Comparison of ENCODE assay signal across 22 cellular contexts in genomic region chr18:69949538-69949936, GRCh38. TPM values are rescaled to one million over a fixed set of nuclear protein-coding genes. Genes with fewer than 3 reads are reported as not detected.
DNase-seq lines count a peak whose midpoint lies in the region; ATAC-seq and TF ChIP-seq lines count a peak whose summit lies in the region.
"Had no signal": no experiment of that assay in that cellular context is flagged by ENCODE, and none has a peak within 500 bp of the region (broad histone marks: within the 10 kb centered on the region; RNA-seq: fewer than 3 reads in every experiment).

No MANE protein-coding gene starts in this region.

- H3K36me3 ChIP-seq in neuronal stem cell (replicated peaks in 1 of 2; ENCODE audit: control insufficient read depth in 2 of 2, insufficient read depth in 2 of 2, low read length in 2 of 2) (no peaks in the 10 kb centered on the region), HAP-1 (replicated peaks) (no peaks in the 10 kb centered on the region), SJCRH30 (no peaks in the 10 kb centered on the region)
- H3K36me3 ChIP-seq: prostate gland, vagina, WERI-Rb-1 had no signal

- H3K27me3 ChIP-seq in neuronal stem cell (ENCODE audit: control insufficient read depth in 3 of 3, insufficient read depth in 3 of 3, low read depth in 1 of 3, low read length in 3 of 3) (no peaks in the 10 kb centered on the region), HAP-1 (ENCODE audit: low read depth) (no peaks in the 10 kb centered on the region), SJCRH30 (no peaks in the 10 kb centered on the region)
- H3K27me3 ChIP-seq: vagina had no signal

- no peak overlapping the region for H3K14ac ChIP-seq in neuronal stem cell (ENCODE audit: low read length)

- ATAC-seq in HG03175 (IDR thresholded peaks at IDR 0.05; ENCODE audit: unreplicated experiment) (peak; percentile 5), GM21786 (IDR thresholded peaks at IDR 0.05; ENCODE audit: unreplicated experiment) (no peak)

- H2BK15ac ChIP-seq in neuronal stem cell (ENCODE audit: low read length), result no peak overlapping the region

- WGBS in neuronal stem cell (ENCODE audit: extremely low coverage in 2 of 2, insufficient read length in 2 of 2, insufficient replicate concordance in 1 of 2), 2 donors, result no CpG with 5 or more reads among the region's 4 CpGs

- no peak overlapping the region for H3K4me2 ChIP-seq in neuronal stem cell (ENCODE audit: insufficient read depth, low read length, poor library complexity, severe bottlenecking)
- H3K4me2 ChIP-seq: PC-9 had no signal

- H3K9me3 ChIP-seq in neuronal stem cell (replicated peaks in 1 of 2; ENCODE audit: control insufficient read depth in 2 of 2, insufficient read depth in 1 of 2, low read depth in 1 of 2, low read length in 2 of 2) (peaks cover 0 to 6% of the 10 kb centered on the region in 2 donors), HAP-1 (no peaks in the 10 kb centered on the region), SJCRH30 (replicated peaks) (no peaks in the 10 kb centered on the region)
- H3K9me3 ChIP-seq: prostate gland, vagina had no signal

- H2BK120ac ChIP-seq in neuronal stem cell (ENCODE audit: low read depth, low read length), result no peak overlapping the region

- no peak overlapping the region for H3K4me3 ChIP-seq in GM12865 (ENCODE audit: low read depth, low read length)
- peak overlapping the region in 1 of 2 donors; percentile 39 for H3K4me3 ChIP-seq in neuronal stem cell (ENCODE audit: low read length in 2 of 2)
- H3K4me3 ChIP-seq in HAP-1, result no peak overlapping the region
- H3K4me3 ChIP-seq in SJCRH30, result no peak overlapping the region
- H3K4me3 ChIP-seq: K562, PC-9, prostate gland, vagina had no signal

- H2BK12ac ChIP-seq in neuronal stem cell (ENCODE audit: low read length), result no peak overlapping the region

- H4K91ac ChIP-seq in neuronal stem cell (ENCODE audit: low read depth, low read length, poor library complexity), result no peak overlapping the region

- TF ChIP-seq POLR2A in GM19193 (IDR thresholded peaks at IDR 0.05; ENCODE audit: extremely low read depth, insufficient read depth, insufficient read length), result peak; percentile 31

- no peak overlapping the region for H4K8ac ChIP-seq in neuronal stem cell (ENCODE audit: low read depth, low read length)

- H3K23ac ChIP-seq in neuronal stem cell (ENCODE audit: low read depth, low read length, poor library complexity), result peak overlapping the region; percentile 76

- no peaks in the 10 kb centered on the region for H3K79me1 ChIP-seq in neuronal stem cell (ENCODE audit: low read depth, low read length)

- H3K4me1 ChIP-seq in neuronal stem cell (ENCODE audit: control insufficient read depth in 2 of 2, insufficient read depth in 1 of 2, low read depth in 1 of 2, low read length in 2 of 2) (no peaks in the 10 kb centered on the region), HAP-1 (no peaks in the 10 kb centered on the region), SJCRH30 (no peaks in the 10 kb centered on the region)
- H3K4me1 ChIP-seq: prostate gland had no signal

- H3K27ac ChIP-seq in neuronal stem cell (replicated peaks; ENCODE audit: low read length), result no peak overlapping the region
- H3K27ac ChIP-seq in SJCRH30, result no peak overlapping the region
- H3K27ac ChIP-seq: PC-9, prostate gland, vagina, WERI-Rb-1 had no signal

- no peak overlapping the region for H2AFZ ChIP-seq in neuronal stem cell (ENCODE audit: low read length)
- H2AFZ ChIP-seq: PC-9 had no signal

- no peak overlapping the region for H3K18ac ChIP-seq in neuronal stem cell (ENCODE audit: low read length)

- TF ChIP-seq CTCF in GM12865 (IDR thresholded peaks at IDR 0.05; ENCODE audit: insufficient read depth, low read depth, low read length, missing control alignments), result no peak

- H2BK5ac ChIP-seq in neuronal stem cell (ENCODE audit: low read length), result no peak overlapping the region

- peak; percentile 32 for DNase-seq in GM12865 (ENCODE audit: low read depth)
- no peak for DNase-seq in neuronal stem cell (ENCODE audit: low spot score)
- no peak for DNase-seq in SIG-M5 treated with dmso at 0.1 percent for 504 hours (lab: John Stamatoyannopoulos, UW; ENCODE audit: unreplicated experiment)
- DNase-seq in HAP-1 (ENCODE audit: low spot score in 2 of 2), result no peak
- DNase-seq in SJCRH30, result no peak
- DNase-seq: activated gamma-delta T cell treated with Interleukin-2 at 50 U/mL for 16 hours, activated T-cell treated with anti-CD3 and anti-CD28 coated beads for 4 hours, amniotic stem cell, cerebellar nuclear complex, DMS53, NCI-H187 treated with DMSO at 0.1 percent for 48 hours, NCI-H2227 treated with DMSO at 0.1 percent for 48 hours, NCI-H82, PC-9, T-helper 17 cell, WERI-Rb-1 had no signal

- peak overlapping the region; percentile 60 for H3K4ac ChIP-seq in neuronal stem cell (ENCODE audit: low read length)

- H3K9ac ChIP-seq in neuronal stem cell (ENCODE audit: low read depth, low read length, poor library complexity), result no peak overlapping the region

- H2AK5ac ChIP-seq in neuronal stem cell (ENCODE audit: low read depth, low read length), result no peak overlapping the region

- in situ Hi-C loops in HAP-1 (cut with MboI; ENCODE audit: low sequenced_read_pairs), result no loop called here

RNA-seq across cellular contexts. Expression of gene CD226, which starts 1.9 kb away (rescaled TPM):
- 0.03 TPM for polyA plus RNA-seq in neuronal stem cell (2013, experiment 1 of 2)
- polyA plus RNA-seq in neuronal stem cell (2013, experiment 2 of 2), result 0.01 TPM
- total RNA-seq in SJCRH30 (2014; rRNA removed; shearing (Covaris generic)), result 0.10 TPM in 1 of 2 replicates, not detected in the other
